In genomic region chr12:685388-685787, GRCh38 we compare ENCODE assay signal across 1 cellular context.
TF ChIP-seq lines count a peak whose summit lies in the region.

No MANE protein-coding gene starts in this region.

TF ChIP-seq in GM12878, 131 proteins besides CTCF, POLR2A, EP300 and RAD21 (continued from another document and continues in another):
- no peak for TF ChIP-seq FOXK2 (IDR thresholded peaks at IDR 0.05)
- no peak for TF ChIP-seq JUND (IDR thresholded peaks at IDR 0.05; ENCODE audit: low read depth, low read length)
- TF ChIP-seq PAX8 (IDR thresholded peaks at IDR 0.05): no peak
- peak in 1 of 2 experiments; percentile 33; a peak in 1 of 4 replicates for TF ChIP-seq IKZF2 (IDR thresholded peaks at IDR 0.05)
- peak; percentile 6 for TF ChIP-seq SP1 (IDR thresholded peaks at IDR 0.05; ENCODE audit: low read depth, low read length)
- no peak for TF ChIP-seq KLF5 (IDR thresholded peaks at IDR 0.05; ENCODE audit: partially characterized antibody)
- TF ChIP-seq SREBF1 (IDR thresholded peaks at IDR 0.05; ENCODE audit: low read length): no peak
- TF ChIP-seq HSF1 (IDR thresholded peaks at IDR 0.05; ENCODE audit: low read depth, low read length): no peak
- TF ChIP-seq E2F4 (IDR thresholded peaks at IDR 0.05; ENCODE audit: low read depth, low read length): no peak
- TF ChIP-seq POU2F2 (IDR thresholded peaks at IDR 0.05; ENCODE audit: borderline replicate concordance, low read depth, low read length): no peak
- TF ChIP-seq ZZZ3 (IDR thresholded peaks at IDR 0.05; ENCODE audit: control insufficient read depth, insufficient read length, low read depth): no peak
- no peak for TF ChIP-seq CBFB (IDR thresholded peaks at IDR 0.05; ENCODE audit: low read depth)
- TF ChIP-seq STAT3 (IDR thresholded peaks at IDR 0.05; ENCODE audit: low read depth, low read length): no peak
- TF ChIP-seq FOS (IDR thresholded peaks at IDR 0.05; ENCODE audit: borderline replicate concordance, extremely low read depth, insufficient read length): no peak
- TF ChIP-seq ZNF622 (IDR thresholded peaks at IDR 0.05): no peak
- no peak for TF ChIP-seq CBX5 (IDR thresholded peaks at IDR 0.05; ENCODE audit: low read depth)
- TF ChIP-seq CEBPZ (IDR thresholded peaks at IDR 0.05; ENCODE audit: low read depth, low read length): no peak
- TF ChIP-seq SMAD1 (IDR thresholded peaks at IDR 0.05; ENCODE audit: low read depth, partially characterized antibody): peak; percentile 27
- TF ChIP-seq E2F8 (IDR thresholded peaks at IDR 0.05; ENCODE audit: low read depth, partially characterized antibody): no peak
- no peak for TF ChIP-seq YY1 (IDR thresholded peaks at IDR 0.05; ENCODE audit: low read depth, low read length)
- peak; percentile 48; the same call in 1 of the 2 replicates for TF ChIP-seq BMI1 (IDR thresholded peaks at IDR 0.05; ENCODE audit: borderline replicate concordance)
- TF ChIP-seq ZNF592 (IDR thresholded peaks at IDR 0.05): no peak
- no peak for TF ChIP-seq USF1 (IDR thresholded peaks at IDR 0.05; ENCODE audit: borderline replicate concordance, extremely low read length, insufficient read depth, low read depth, low read length)
- TF ChIP-seq USF2 (IDR thresholded peaks at IDR 0.05; ENCODE audit: borderline replicate concordance, low read depth, low read length): no peak
- no peak for TF ChIP-seq NR2C2 (IDR thresholded peaks at IDR 0.05; ENCODE audit: borderline replicate concordance, control insufficient read depth, insufficient read length, low read depth)
- TF ChIP-seq PBX3 (IDR thresholded peaks at IDR 0.05; ENCODE audit: insufficient replicate concordance, low read depth, low read length): peak; percentile 90
- TF ChIP-seq ZNF207 (IDR thresholded peaks at IDR 0.05; ENCODE audit: borderline replicate concordance): no peak
- TF ChIP-seq RUNX3 (IDR thresholded peaks at IDR 0.05; ENCODE audit: low read length): peak; percentile 88
- no peak for TF ChIP-seq SUZ12 (IDR thresholded peaks at IDR 0.05; ENCODE audit: unreplicated experiment)
- no peak for TF ChIP-seq ETV6 (conservative IDR thresholded peaks at IDR 0.05 in 1 of 2, IDR thresholded peaks at IDR 0.05 in 1 of 2; ENCODE audit: borderline replicate concordance in 1 of 2, low read depth in 1 of 2)
- TF ChIP-seq ZNF217 (IDR thresholded peaks at IDR 0.05): no peak
- no peak for TF ChIP-seq BCLAF1 (IDR thresholded peaks at IDR 0.05)
- 0 out of 2 replicates have a peak, but pooled peaks have one; percentile 23 for TF ChIP-seq LARP7 (IDR thresholded peaks at IDR 0.05)
- no peak for TF ChIP-seq BCL3 (IDR thresholded peaks at IDR 0.05; ENCODE audit: borderline replicate concordance, insufficient read depth, low read depth, low read length, poor library complexity, severe bottlenecking)
